1 cellular context compared by ENCODE assay signal in genomic region chr12:47753021-47754001, GRCh38.
TF ChIP-seq lines count a peak whose summit lies in the region.

No MANE protein-coding gene starts in this region.

TF ChIP-seq in HepG2, 621 proteins besides CTCF, POLR2A, EP300 and RAD21:
- TF ChIP-seq MAFG (CRISPR knock-in tag; IDR thresholded peaks at IDR 0.05) (no peak), MXD4 (CRISPR knock-in tag; IDR thresholded peaks at IDR 0.05) (no peak), NCOA2 (CRISPR knock-in tag; IDR thresholded peaks at IDR 0.05) (no peak), ZNF282 (IDR thresholded peaks at IDR 0.05; ENCODE audit: partially characterized antibody) (no peak), NFKB2 (CRISPR knock-in tag; IDR thresholded peaks at IDR 0.05; ENCODE audit: borderline replicate concordance) (no peak), ZNF12 (CRISPR knock-in tag; IDR thresholded peaks at IDR 0.05) (no peak), ZNF704 (CRISPR knock-in tag; IDR thresholded peaks at IDR 0.05; ENCODE audit: borderline replicate concordance) (no peak), TP53 (CRISPR knock-in tag; conservative IDR thresholded peaks at IDR 0.05) (no peak), IRF1 (CRISPR knock-in tag; IDR thresholded peaks at IDR 0.05; ENCODE audit: low read depth) (no peak)
- TF ChIP-seq, protein P1, sequence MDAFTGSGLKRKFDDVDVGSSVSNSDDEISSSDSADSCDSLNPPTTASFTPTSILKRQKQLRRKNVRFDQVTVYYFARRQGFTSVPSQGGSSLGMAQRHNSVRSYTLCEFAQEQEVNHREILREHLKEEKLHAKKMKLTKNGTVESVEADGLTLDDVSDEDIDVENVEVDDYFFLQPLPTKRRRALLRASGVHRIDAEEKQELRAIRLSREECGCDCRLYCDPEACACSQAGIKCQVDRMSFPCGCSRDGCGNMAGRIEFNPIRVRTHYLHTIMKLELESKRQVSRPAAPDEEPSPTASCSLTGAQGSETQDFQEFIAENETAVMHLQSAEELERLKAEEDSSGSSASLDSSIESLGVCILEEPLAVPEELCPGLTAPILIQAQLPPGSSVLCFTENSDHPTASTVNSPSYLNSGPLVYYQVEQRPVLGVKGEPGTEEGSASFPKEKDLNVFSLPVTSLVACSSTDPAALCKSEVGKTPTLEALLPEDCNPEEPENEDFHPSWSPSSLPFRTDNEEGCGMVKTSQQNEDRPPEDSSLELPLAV (CRISPR knock-in tag; conservative IDR thresholded peaks at IDR 0.05; ENCODE audit: low read depth) = no peak
